In genomic region chr11:131217313-131218297, GRCh38 we compare ENCODE assay signal across 1 cellular context.
TF ChIP-seq lines count a peak whose summit lies in the region.

No MANE protein-coding gene starts in this region.

TF ChIP-seq in H1, 55 proteins besides CTCF, POLR2A, EP300 and RAD21 (continued from another document):
- TF ChIP-seq USF2 (IDR thresholded peaks at IDR 0.05; ENCODE audit: low read length) (no peak), TEAD4 (IDR thresholded peaks at IDR 0.05; ENCODE audit: low read depth, low read length) (0 out of 2 replicates have a peak, but pooled peaks have one; percentile 20), SP4 (IDR thresholded peaks at IDR 0.05; ENCODE audit: low read length) (no peak)
